ENCODE assay signal across 1 cellular context in the genomic region with DNA sequence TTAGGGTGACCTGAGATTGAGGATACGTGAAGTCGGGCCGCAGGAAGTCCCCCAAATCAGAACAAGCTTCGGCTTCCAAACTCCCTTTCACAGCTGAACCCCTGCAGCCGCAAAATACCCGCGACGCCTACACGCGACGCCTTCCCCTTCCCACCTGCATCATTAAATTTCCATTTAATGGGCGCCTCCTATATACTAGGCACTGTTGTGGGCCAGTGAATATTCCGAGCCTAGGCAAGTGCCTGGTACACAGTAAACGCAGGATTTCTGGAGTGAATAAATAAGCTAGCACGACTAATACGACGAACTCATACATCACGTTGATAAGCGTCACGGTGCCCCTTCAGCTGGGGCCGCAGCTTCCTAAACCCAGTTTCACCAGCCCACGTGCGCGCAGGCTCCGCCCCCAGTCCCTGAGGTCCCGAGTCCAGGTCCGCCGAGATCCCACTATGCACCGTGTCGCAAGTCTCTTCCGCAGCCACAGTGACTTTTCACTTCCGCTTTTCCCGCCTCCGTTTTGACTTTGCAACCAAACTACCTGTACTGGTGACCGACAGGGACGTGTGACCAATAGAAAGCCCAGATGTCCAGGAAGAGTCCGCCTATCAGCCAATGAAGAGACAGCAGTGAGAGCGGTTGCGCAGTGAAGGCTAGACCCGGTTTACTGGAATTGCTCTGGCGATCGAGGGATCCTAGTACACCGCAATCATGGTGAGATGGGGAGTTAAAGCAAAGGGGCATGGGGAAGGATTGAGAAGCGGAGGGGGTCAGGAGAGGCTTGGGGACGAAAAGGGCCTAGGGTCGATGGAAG.
TF ChIP-seq lines count a peak whose summit lies in the region.

A gene (plus strand): TSS at position 623 of the 811 bp plus-strand sequence. CDS start 86 bp downstream, at position 709.

TF ChIP-seq in A549, 52 proteins besides CTCF, POLR2A, EP300 and RAD21 (continued from another document):
- TF ChIP-seq EHF (CRISPR knock-in tag; IDR thresholded peaks at IDR 0.05), result no peak
- TF ChIP-seq, protein P1, sequence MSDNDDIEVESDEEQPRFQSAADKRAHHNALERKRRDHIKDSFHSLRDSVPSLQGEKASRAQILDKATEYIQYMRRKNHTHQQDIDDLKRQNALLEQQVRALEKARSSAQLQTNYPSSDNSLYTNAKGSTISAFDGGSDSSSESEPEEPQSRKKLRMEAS (IDR thresholded peaks at IDR 0.05), result peak; percentile 100
- TF ChIP-seq RCOR1 (IDR thresholded peaks at IDR 0.05; ENCODE audit: low read depth, low read length), result no peak
- TF ChIP-seq TP53 (CRISPR knock-in tag; IDR thresholded peaks at IDR 0.05), result 0 out of 2 replicates have a peak, but pooled peaks have one; percentile 50
- TF ChIP-seq MAZ (IDR thresholded peaks at IDR 0.05; ENCODE audit: borderline replicate concordance, low read depth, low read length), result no peak
- no peak for TF ChIP-seq FOXS1 (CRISPR knock-in tag; IDR thresholded peaks at IDR 0.05)
- TF ChIP-seq, protein P2, sequence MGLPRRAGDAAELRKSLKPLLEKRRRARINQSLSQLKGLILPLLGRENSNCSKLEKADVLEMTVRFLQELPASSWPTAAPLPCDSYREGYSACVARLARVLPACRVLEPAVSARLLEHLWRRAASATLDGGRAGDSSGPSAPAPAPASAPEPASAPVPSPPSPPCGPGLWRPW (IDR thresholded peaks at IDR 0.05), result no peak
- TF ChIP-seq ZSCAN20 (CRISPR knock-in tag; IDR thresholded peaks at IDR 0.05), result no peak
- no peak for TF ChIP-seq ZC3H11A (IDR thresholded peaks at IDR 0.05)
- 0 out of 2 replicates have a peak, but pooled peaks have one; percentile 63 for TF ChIP-seq PHF8 (IDR thresholded peaks at IDR 0.05; ENCODE audit: borderline replicate concordance, low read depth)
- TF ChIP-seq CHD2 (IDR thresholded peaks at IDR 0.05; ENCODE audit: low read length, partially characterized antibody), result peak; percentile 35
- TF ChIP-seq, protein P3, sequence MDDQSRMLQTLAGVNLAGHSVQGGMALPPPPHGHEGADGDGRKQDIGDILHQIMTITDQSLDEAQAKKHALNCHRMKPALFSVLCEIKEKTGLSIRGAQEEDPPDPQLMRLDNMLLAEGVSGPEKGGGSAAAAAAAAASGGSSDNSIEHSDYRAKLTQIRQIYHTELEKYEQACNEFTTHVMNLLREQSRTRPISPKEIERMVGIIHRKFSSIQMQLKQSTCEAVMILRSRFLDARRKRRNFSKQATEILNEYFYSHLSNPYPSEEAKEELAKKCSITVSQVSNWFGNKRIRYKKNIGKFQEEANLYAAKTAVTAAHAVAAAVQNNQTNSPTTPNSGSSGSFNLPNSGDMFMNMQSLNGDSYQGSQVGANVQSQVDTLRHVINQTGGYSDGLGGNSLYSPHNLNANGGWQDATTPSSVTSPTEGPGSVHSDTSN (IDR thresholded peaks at IDR 0.05), result peak; percentile 99
- TF ChIP-seq, protein P4, sequence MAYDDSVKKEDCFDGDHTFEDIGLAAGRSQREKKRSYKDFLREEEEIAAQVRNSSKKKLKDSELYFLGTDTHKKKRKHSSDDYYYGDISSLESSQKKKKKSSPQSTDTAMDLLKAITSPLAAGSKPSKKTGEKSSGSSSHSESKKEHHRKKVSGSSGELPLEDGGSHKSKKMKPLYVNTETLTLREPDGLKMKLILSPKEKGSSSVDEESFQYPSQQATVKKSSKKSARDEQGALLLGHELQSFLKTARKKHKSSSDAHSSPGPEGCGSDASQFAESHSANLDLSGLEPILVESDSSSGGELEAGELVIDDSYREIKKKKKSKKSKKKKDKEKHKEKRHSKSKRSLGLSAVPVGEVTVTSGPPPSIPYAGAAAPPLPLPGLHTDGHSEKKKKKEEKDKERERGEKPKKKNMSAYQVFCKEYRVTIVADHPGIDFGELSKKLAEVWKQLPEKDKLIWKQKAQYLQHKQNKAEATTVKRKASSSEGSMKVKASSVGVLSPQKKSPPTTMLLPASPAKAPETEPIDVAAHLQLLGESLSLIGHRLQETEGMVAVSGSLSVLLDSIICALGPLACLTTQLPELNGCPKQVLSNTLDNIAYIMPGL (CRISPR knock-in tag; IDR thresholded peaks at IDR 0.05; ENCODE audit: borderline replicate concordance), result peak; percentile 74; the same call in 1 of the 2 replicates
- TF ChIP-seq CBX8 (IDR thresholded peaks at IDR 0.05), result no peak
- no peak for TF ChIP-seq POLR2AphosphoS2 (conservative IDR thresholded peaks at IDR 0.05; ENCODE audit: low read length)
- no peak; the same call in 1 of the 2 replicates for TF ChIP-seq HOXB5 (CRISPR knock-in tag; IDR thresholded peaks at IDR 0.05)
- no peak for TF ChIP-seq GATA3 (IDR thresholded peaks at IDR 0.05; ENCODE audit: borderline replicate concordance)
- TF ChIP-seq, protein P5, sequence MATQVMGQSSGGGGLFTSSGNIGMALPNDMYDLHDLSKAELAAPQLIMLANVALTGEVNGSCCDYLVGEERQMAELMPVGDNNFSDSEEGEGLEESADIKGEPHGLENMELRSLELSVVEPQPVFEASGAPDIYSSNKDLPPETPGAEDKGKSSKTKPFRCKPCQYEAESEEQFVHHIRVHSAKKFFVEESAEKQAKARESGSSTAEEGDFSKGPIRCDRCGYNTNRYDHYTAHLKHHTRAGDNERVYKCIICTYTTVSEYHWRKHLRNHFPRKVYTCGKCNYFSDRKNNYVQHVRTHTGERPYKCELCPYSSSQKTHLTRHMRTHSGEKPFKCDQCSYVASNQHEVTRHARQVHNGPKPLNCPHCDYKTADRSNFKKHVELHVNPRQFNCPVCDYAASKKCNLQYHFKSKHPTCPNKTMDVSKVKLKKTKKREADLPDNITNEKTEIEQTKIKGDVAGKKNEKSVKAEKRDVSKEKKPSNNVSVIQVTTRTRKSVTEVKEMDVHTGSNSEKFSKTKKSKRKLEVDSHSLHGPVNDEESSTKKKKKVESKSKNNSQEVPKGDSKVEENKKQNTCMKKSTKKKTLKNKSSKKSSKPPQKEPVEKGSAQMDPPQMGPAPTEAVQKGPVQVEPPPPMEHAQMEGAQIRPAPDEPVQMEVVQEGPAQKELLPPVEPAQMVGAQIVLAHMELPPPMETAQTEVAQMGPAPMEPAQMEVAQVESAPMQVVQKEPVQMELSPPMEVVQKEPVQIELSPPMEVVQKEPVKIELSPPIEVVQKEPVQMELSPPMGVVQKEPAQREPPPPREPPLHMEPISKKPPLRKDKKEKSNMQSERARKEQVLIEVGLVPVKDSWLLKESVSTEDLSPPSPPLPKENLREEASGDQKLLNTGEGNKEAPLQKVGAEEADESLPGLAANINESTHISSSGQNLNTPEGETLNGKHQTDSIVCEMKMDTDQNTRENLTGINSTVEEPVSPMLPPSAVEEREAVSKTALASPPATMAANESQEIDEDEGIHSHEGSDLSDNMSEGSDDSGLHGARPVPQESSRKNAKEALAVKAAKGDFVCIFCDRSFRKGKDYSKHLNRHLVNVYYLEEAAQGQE (IDR thresholded peaks at IDR 0.05), result no peak; the same call in 1 of the 2 replicates
- no peak for TF ChIP-seq NR3C1 (IDR thresholded peaks at IDR 0.05)
- TF ChIP-seq NPAS2 (CRISPR knock-in tag; IDR thresholded peaks at IDR 0.05; ENCODE audit: borderline replicate concordance), result no peak
- peak; percentile 99 for TF ChIP-seq MYC (IDR thresholded peaks at IDR 0.05; ENCODE audit: borderline replicate concordance, low read length)
- no peak for TF ChIP-seq TFCP2L1 (CRISPR knock-in tag; IDR thresholded peaks at IDR 0.05)
- TF ChIP-seq EHMT2 (IDR thresholded peaks at IDR 0.05; ENCODE audit: low read depth), result no peak
- TF ChIP-seq FOSB (CRISPR knock-in tag; IDR thresholded peaks at IDR 0.05), result no peak
- TF ChIP-seq, protein P6, sequence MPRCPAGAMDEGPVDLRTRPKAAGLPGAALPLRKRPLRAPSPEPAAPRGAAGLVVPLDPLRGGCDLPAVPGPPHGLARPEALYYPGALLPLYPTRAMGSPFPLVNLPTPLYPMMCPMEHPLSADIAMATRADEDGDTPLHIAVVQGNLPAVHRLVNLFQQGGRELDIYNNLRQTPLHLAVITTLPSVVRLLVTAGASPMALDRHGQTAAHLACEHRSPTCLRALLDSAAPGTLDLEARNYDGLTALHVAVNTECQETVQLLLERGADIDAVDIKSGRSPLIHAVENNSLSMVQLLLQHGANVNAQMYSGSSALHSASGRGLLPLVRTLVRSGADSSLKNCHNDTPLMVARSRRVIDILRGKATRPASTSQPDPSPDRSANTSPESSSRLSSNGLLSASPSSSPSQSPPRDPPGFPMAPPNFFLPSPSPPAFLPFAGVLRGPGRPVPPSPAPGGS (IDR thresholded peaks at IDR 0.05), result peak; percentile 44; the same call in 2 of the 3 replicates
- TF ChIP-seq JUNB (IDR thresholded peaks at IDR 0.05), result no peak
- no peak for TF ChIP-seq HOXB13 (CRISPR knock-in tag; IDR thresholded peaks at IDR 0.05; ENCODE audit: low read depth)
- TF ChIP-seq, protein P7, sequence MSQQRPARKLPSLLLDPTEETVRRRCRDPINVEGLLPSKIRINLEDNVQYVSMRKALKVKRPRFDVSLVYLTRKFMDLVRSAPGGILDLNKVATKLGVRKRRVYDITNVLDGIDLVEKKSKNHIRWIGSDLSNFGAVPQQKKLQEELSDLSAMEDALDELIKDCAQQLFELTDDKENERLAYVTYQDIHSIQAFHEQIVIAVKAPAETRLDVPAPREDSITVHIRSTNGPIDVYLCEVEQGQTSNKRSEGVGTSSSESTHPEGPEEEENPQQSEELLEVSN (IDR thresholded peaks at IDR 0.05; ENCODE audit: borderline replicate concordance, low read depth), result peak; percentile 65; the same call in 1 of the 2 replicates
TF ChIP-seq in A549: peak in this region for 15.
